ENCODE assay signal across 8 cellular contexts in genomic region chr6:34887753-34888440, GRCh38.
DNase-seq lines count a peak whose midpoint lies in the region; ATAC-seq lines count a peak whose summit lies in the region.

A gene with protein sequence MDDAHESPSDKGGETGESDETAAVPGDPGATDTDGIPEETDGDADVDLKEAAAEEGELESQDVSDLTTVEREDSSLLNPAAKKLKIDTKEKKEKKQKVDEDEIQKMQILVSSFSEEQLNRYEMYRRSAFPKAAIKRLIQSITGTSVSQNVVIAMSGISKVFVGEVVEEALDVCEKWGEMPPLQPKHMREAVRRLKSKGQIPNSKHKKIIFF (minus strand): TSS chr6:34888042. CDS start chr6:34887957, 85 bp downstream.

- H3K27ac ChIP-seq in cingulate gyrus (ENCODE audit: low read depth, low read length) = peak within 1 kb of the TSS; percentile 85

- peak; percentile 70 for ATAC-seq in GM19324 (IDR thresholded peaks at IDR 0.05; ENCODE audit: low FRiP score, unreplicated experiment)
- ATAC-seq in HG03469 (IDR thresholded peaks at IDR 0.05; ENCODE audit: unreplicated experiment) = peak; percentile 56

- DNase-seq in Ammon's horn (ENCODE audit: low spot score) (peak; percentile 94), NCI-H526 treated with DMSO at 0.1 percent for 48 hours (lab: John Stamatoyannopoulos, UW) (peak; percentile 94), kidney glomerular epithelial cell (lab: John Stamatoyannopoulos, UW) (peak; percentile 88)
- peak; percentile 94 for DNase-seq in activated CD4-positive, alpha-beta T cell treated with anti-CD3 and anti-CD28 coated beads for 48 hours
- DNase-seq in stimulated activated CD4-positive, alpha-beta T cell treated with anti-CD3 and anti-CD28 coated beads, Interleukin-15, amount 100 ng/mL, for 48 hours (ENCODE audit: low read depth in 2 of 2) = peak; percentile 81 to 89

Comparison
In these comparisons a context has a peak if more than half of its experiments do, and no peak if none do; other contexts are left out.
1. Peak in every context shown above with its lines: DNase-seq, ATAC-seq and H3K27ac ChIP-seq.